In genomic region chr2:113756088-113757058, GRCh38 we compare ENCODE assay signal across 8 cellular contexts. TPM values are rescaled to one million over a fixed set of nuclear protein-coding genes. Genes with fewer than 3 reads are reported as not detected.
DNase-seq lines count a peak whose midpoint lies in the region; ATAC-seq and TF ChIP-seq lines count a peak whose summit lies in the region.

Gene SLC35F5, minus strand, starts transcription at chr2:113756642. Its CDS starts 233 bp downstream, at chr2:113756409.

- peak within 1 kb of the TSS; percentile 85 to 88 for H3K4me3 ChIP-seq in muscle layer of colon (ENCODE audit: low read depth in 1 of 2, low read length in 2 of 2)

- peak; percentile 94 for TF ChIP-seq POLR2A in erythroblast (IDR thresholded peaks at IDR 0.05; ENCODE audit: low read length)

- H3K4me1 Mint-ChIP-seq in activated T-cell treated with anti-CD3 and anti-CD28 coated beads, Interleukin-2, amount 50 U/mL, for 24 hours (ENCODE audit: low read depth) = peaks cover 28% of the 10 kb centered on the region

- peak within 1 kb of the TSS; percentile 59 for H3K27ac ChIP-seq in muscle layer of colon (ENCODE audit: low read depth, low read length)

- no peaks in the 10 kb centered on the region for H3K9me3 ChIP-seq in muscle layer of colon (ENCODE audit: low read length)

- no peaks in the 10 kb centered on the region for H3K9me3 Mint-ChIP-seq in activated T-cell treated with anti-CD3 and anti-CD28 coated beads, Interleukin-2, amount 50 U/mL, for 24 hours

- H3K9ac ChIP-seq in muscle layer of colon (ENCODE audit: low read length) = peak within 1 kb of the TSS; percentile 91

- peaks cover 18% of the 10 kb centered on the region for H3K4me1 ChIP-seq in muscle layer of colon (ENCODE audit: insufficient read depth, low read length)

- no peaks in the 10 kb centered on the region for H3K27me3 Mint-ChIP-seq in activated T-cell treated with anti-CD3 and anti-CD28 coated beads, Interleukin-2, amount 50 U/mL, for 24 hours

- no peaks in the 10 kb centered on the region for H3K36me3 ChIP-seq in muscle layer of colon (ENCODE audit: insufficient read depth, low read length)

- DNase-seq in DMS53 treated with DMSO at 0.1 percent for 48 hours (lab: John Stamatoyannopoulos, UW; ENCODE audit: unreplicated experiment) (peak; percentile 87), KG1 (lab: John Stamatoyannopoulos, UW) (peak; percentile 94), erythroblast (lab: John Stamatoyannopoulos, UW) (peak; percentile 95 to 98)
- DNase-seq in activated T-cell treated with anti-CD3 and anti-CD28 coated beads, Interleukin-2, amount 50 U/mL, for 24 hours = peak; percentile 97
- peak; percentile 86 to 93 for DNase-seq in stimulated activated CD8-positive, alpha-beta memory T cell treated with anti-CD3 and anti-CD28 coated beads, Interleukin-7, amount 100 ng/mL, for 1 hour (ENCODE audit: low read depth in 2 of 2)

- peaks cover 33% of the 10 kb centered on the region for H3K36me3 Mint-ChIP-seq in activated T-cell treated with anti-CD3 and anti-CD28 coated beads, Interleukin-2, amount 50 U/mL, for 24 hours (ENCODE audit: low read depth)

- peak; percentile 88 for ATAC-seq in GM21737 (IDR thresholded peaks at IDR 0.05; ENCODE audit: unreplicated experiment)

- no peaks in the 10 kb centered on the region for H3K27me3 ChIP-seq in muscle layer of colon (ENCODE audit: control insufficient read depth in 1 of 2, insufficient read depth in 2 of 2, low read length in 2 of 2)

- H3K4me3 Mint-ChIP-seq in activated T-cell treated with anti-CD3 and anti-CD28 coated beads, Interleukin-2, amount 50 U/mL, for 24 hours = peak within 1 kb of the TSS; percentile 91

- H3K27ac Mint-ChIP-seq in activated T-cell treated with anti-CD3 and anti-CD28 coated beads, Interleukin-2, amount 50 U/mL, for 24 hours = peak within 1 kb of the TSS; percentile 99

TF ChIP-seq in PFSK-1, 5 proteins besides CTCF, POLR2A, EP300 and RAD21:
- no peak; the same call in 1 of the 2 replicates for TF ChIP-seq SIN3A (IDR thresholded peaks at IDR 0.05; ENCODE audit: borderline replicate concordance, insufficient read depth, low read length)
- TF ChIP-seq REST (IDR thresholded peaks at IDR 0.05; ENCODE audit: insufficient read depth in 1 of 2, low read depth in 2 of 2, low read length in 2 of 2) = 0 out of 4 replicates have a peak, but pooled peaks of 1 of the 2 experiments have one; percentile 30
- TF ChIP-seq POLR2AphosphoS5 (IDR thresholded peaks at IDR 0.05; ENCODE audit: low read depth, low read length) = peak; percentile 95
- TF ChIP-seq FOXP2 (optimal IDR thresholded peaks at IDR 0.05; ENCODE audit: borderline replicate concordance, extremely low read depth, extremely low read length, insufficient read depth) = peak; percentile 86
- TF ChIP-seq TAF1 (IDR thresholded peaks at IDR 0.05; ENCODE audit: borderline replicate concordance, insufficient read depth, low read length) = peak; percentile 81; the same call in 1 of the 2 replicates

RNA-seq across cellular contexts. Expression of gene SLC35F5, which starts in this region (rescaled TPM):
- 8.7 TPM for polyA plus RNA-seq in PFSK-1 (2012; ENCODE audit: insufficient read length, low read depth)

Comparison
In these comparisons a context has a peak if more than half of its experiments do, and no peak if none do; other contexts are left out.
1. Peak in every context shown above with its lines: DNase-seq, ATAC-seq, H3K4me3 ChIP-seq and H3K27ac ChIP-seq.